1 cellular context compared by ENCODE assay signal in the genomic region with DNA sequence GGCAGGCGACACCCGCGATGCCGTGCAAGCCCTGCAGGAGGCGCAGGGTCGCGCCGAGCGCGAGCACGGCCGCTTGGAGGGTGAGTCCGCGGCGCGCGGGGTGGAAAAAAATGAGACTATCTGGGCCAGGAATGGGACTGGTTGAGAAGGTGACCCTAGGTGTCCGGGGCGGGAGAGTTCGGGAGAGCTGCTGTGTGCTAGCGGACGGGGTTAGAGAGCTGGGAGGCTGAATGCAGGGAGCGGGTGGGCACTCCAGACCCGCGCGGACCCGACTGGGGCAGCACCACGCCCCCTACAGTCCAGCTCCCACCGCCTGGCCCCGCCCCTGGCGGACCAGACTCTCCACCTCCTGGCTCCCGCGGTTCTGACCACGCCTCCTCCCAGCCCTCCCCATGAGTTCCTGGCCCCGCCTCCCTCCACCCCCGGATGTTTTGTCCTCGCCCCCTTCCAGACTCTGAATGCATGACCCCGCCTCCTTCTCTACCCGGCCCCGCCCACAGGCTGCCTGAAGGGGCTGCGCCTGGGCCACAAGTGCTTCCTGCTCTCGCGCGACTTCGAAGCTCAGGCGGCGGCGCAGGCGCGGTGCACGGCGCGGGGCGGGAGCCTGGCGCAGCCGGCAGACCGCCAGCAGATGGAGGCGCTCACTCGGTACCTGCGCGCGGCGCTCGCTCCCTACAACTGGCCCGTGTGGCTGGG.
TF ChIP-seq lines count a peak whose summit lies in the region.

No MANE protein-coding gene starts in this region.

TF ChIP-seq in K562, 482 proteins besides CTCF, POLR2A, EP300 and RAD21 (continued from another document):
- TF ChIP-seq MEIS2 (IDR thresholded peaks at IDR 0.05; ENCODE audit: partially characterized antibody): peak; percentile 88
- peak; percentile 83; the same call in 1 of the 2 replicates for TF ChIP-seq ERF (CRISPR knock-in tag; IDR thresholded peaks at IDR 0.05)
- TF ChIP-seq ZEB2 (IDR thresholded peaks at IDR 0.05): no peak; the same call in 1 of the 2 replicates
- TF ChIP-seq, protein P1, sequence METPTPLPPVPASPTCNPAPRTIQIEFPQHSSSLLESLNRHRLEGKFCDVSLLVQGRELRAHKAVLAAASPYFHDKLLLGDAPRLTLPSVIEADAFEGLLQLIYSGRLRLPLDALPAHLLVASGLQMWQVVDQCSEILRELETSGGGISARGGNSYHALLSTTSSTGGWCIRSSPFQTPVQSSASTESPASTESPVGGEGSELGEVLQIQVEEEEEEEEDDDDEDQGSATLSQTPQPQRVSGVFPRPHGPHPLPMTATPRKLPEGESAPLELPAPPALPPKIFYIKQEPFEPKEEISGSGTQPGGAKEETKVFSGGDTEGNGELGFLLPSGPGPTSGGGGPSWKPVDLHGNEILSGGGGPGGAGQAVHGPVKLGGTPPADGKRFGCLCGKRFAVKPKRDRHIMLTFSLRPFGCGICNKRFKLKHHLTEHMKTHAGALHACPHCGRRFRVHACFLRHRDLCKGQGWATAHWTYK (CRISPR knock-in tag; IDR thresholded peaks at IDR 0.05): peak; percentile 4; the same call in 1 of the 2 replicates
- TF ChIP-seq ARID2 (IDR thresholded peaks at IDR 0.05): peak; percentile 54; the same call in 1 of the 2 replicates
- TF ChIP-seq BCL6 (CRISPR knock-in tag; IDR thresholded peaks at IDR 0.05): no peak
- no peak for TF ChIP-seq STAT5A (IDR thresholded peaks at IDR 0.05; ENCODE audit: borderline replicate concordance, low read length)
- TF ChIP-seq KAT2B (IDR thresholded peaks at IDR 0.05; ENCODE audit: low read depth, low read length): peak; percentile 77
- TF ChIP-seq, protein P2, sequence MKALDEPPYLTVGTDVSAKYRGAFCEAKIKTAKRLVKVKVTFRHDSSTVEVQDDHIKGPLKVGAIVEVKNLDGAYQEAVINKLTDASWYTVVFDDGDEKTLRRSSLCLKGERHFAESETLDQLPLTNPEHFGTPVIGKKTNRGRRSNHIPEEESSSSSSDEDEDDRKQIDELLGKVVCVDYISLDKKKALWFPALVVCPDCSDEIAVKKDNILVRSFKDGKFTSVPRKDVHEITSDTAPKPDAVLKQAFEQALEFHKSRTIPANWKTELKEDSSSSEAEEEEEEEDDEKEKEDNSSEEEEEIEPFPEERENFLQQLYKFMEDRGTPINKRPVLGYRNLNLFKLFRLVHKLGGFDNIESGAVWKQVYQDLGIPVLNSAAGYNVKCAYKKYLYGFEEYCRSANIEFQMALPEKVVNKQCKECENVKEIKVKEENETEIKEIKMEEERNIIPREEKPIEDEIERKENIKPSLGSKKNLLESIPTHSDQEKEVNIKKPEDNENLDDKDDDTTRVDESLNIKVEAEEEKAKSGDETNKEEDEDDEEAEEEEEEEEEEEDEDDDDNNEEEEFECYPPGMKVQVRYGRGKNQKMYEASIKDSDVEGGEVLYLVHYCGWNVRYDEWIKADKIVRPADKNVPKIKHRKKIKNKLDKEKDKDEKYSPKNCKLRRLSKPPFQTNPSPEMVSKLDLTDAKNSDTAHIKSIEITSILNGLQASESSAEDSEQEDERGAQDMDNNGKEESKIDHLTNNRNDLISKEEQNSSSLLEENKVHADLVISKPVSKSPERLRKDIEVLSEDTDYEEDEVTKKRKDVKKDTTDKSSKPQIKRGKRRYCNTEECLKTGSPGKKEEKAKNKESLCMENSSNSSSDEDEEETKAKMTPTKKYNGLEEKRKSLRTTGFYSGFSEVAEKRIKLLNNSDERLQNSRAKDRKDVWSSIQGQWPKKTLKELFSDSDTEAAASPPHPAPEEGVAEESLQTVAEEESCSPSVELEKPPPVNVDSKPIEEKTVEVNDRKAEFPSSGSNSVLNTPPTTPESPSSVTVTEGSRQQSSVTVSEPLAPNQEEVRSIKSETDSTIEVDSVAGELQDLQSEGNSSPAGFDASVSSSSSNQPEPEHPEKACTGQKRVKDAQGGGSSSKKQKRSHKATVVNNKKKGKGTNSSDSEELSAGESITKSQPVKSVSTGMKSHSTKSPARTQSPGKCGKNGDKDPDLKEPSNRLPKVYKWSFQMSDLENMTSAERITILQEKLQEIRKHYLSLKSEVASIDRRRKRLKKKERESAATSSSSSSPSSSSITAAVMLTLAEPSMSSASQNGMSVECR (CRISPR knock-in tag; IDR thresholded peaks at IDR 0.05): no peak; the same call in 1 of the 2 replicates
- no peak for TF ChIP-seq ZNF197 (CRISPR knock-in tag; IDR thresholded peaks at IDR 0.05; ENCODE audit: low read depth)
- no peak for TF ChIP-seq ZNF224 (CRISPR knock-in tag; IDR thresholded peaks at IDR 0.05)
- TF ChIP-seq TAF7 (tag; IDR thresholded peaks at IDR 0.05): no peak
- TF ChIP-seq, protein P3, sequence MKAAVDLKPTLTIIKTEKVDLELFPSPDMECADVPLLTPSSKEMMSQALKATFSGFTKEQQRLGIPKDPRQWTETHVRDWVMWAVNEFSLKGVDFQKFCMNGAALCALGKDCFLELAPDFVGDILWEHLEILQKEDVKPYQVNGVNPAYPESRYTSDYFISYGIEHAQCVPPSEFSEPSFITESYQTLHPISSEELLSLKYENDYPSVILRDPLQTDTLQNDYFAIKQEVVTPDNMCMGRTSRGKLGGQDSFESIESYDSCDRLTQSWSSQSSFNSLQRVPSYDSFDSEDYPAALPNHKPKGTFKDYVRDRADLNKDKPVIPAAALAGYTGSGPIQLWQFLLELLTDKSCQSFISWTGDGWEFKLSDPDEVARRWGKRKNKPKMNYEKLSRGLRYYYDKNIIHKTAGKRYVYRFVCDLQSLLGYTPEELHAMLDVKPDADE (conservative IDR thresholded peaks at IDR 0.05; ENCODE audit: control insufficient read depth, low read depth, low read length): peak; percentile 81
- no peak for TF ChIP-seq ZNF121 (CRISPR knock-in tag; conservative IDR thresholded peaks at IDR 0.05)
- TF ChIP-seq SIN3A (IDR thresholded peaks at IDR 0.05; ENCODE audit: borderline replicate concordance in 2 of 2, control insufficient read depth in 1 of 2, low read depth in 2 of 2, low read length in 2 of 2): peak; percentile 22 to 75; a peak in 3 of 4 replicates
- peak in 1 of 2 experiments; percentile 89; a peak in 2 of 4 replicates for TF ChIP-seq HDAC1 (IDR thresholded peaks at IDR 0.05)
- TF ChIP-seq SUPT5H (IDR thresholded peaks at IDR 0.05): peak; percentile 70
- no peak for TF ChIP-seq TFAM (CRISPR knock-in tag; conservative IDR thresholded peaks at IDR 0.05)
- TF ChIP-seq CXXC5 (CRISPR knock-in tag; IDR thresholded peaks at IDR 0.05): no peak; the same call in none of the 2 replicates
- TF ChIP-seq TAF15 (IDR thresholded peaks at IDR 0.05; ENCODE audit: low read depth, low read length): no peak
- TF ChIP-seq MAFK (IDR thresholded peaks at IDR 0.05; ENCODE audit: low read length): no peak
